In genomic region chr4:86961605-86962295, GRCh38 we compare ENCODE assay signal across 1 cellular context.
TF ChIP-seq lines count a peak whose summit lies in the region.

No MANE protein-coding gene starts in this region.

TF ChIP-seq in GM12878, 131 proteins besides CTCF, POLR2A, EP300 and RAD21 (continued from another document and continues in another):
- TF ChIP-seq TCF7 (IDR thresholded peaks at IDR 0.05; ENCODE audit: borderline replicate concordance) = peak; percentile 11; the same call in 1 of the 2 replicates
- TF ChIP-seq NKRF (conservative IDR thresholded peaks at IDR 0.05) = no peak
- peak; percentile 85 for TF ChIP-seq NBN (IDR thresholded peaks at IDR 0.05)
- no peak for TF ChIP-seq BCL3 (IDR thresholded peaks at IDR 0.05; ENCODE audit: borderline replicate concordance, insufficient read depth, low read depth, low read length, poor library complexity, severe bottlenecking)
- 0 out of 2 replicates have a peak, but pooled peaks have one; percentile 11 for TF ChIP-seq YY1 (IDR thresholded peaks at IDR 0.05; ENCODE audit: low read depth, low read length)
- TF ChIP-seq CHD4 (IDR thresholded peaks at IDR 0.05) = no peak
- TF ChIP-seq JUND (IDR thresholded peaks at IDR 0.05; ENCODE audit: low read depth, low read length) = 0 out of 2 replicates have a peak, but pooled peaks have one; percentile 14
- no peak for TF ChIP-seq MYC (IDR thresholded peaks at IDR 0.05; ENCODE audit: insufficient read depth, insufficient read length, insufficient replicate concordance, low read length, severe bottlenecking)
- TF ChIP-seq SREBF2 (IDR thresholded peaks at IDR 0.05; ENCODE audit: low read length) = no peak
- no peak for TF ChIP-seq WRNIP1 (IDR thresholded peaks at IDR 0.05; ENCODE audit: borderline replicate concordance, low read depth, low read length)
- TF ChIP-seq NFXL1 (IDR thresholded peaks at IDR 0.05; ENCODE audit: borderline replicate concordance) = no peak
- TF ChIP-seq PML (IDR thresholded peaks at IDR 0.05; ENCODE audit: low read length) = peak; percentile 81
- TF ChIP-seq SMC3 (IDR thresholded peaks at IDR 0.05; ENCODE audit: borderline replicate concordance, low read length) = no peak; the same call in 1 of the 2 replicates
- TF ChIP-seq STAT1 (conservative IDR thresholded peaks at IDR 0.05) = no peak
- TF ChIP-seq SPI1 (IDR thresholded peaks at IDR 0.05; ENCODE audit: borderline replicate concordance, insufficient read depth, low read depth, low read length) = peak; percentile 86
- TF ChIP-seq E4F1 (IDR thresholded peaks at IDR 0.05; ENCODE audit: borderline replicate concordance, partially characterized antibody) = no peak
- peak; percentile 76; the same call in 1 of the 3 replicates for TF ChIP-seq POU2F2 (IDR thresholded peaks at IDR 0.05; ENCODE audit: borderline replicate concordance, low read depth, low read length)
- TF ChIP-seq EGR1 (IDR thresholded peaks at IDR 0.05; ENCODE audit: borderline replicate concordance in 1 of 2, low read depth in 2 of 2, low read length in 2 of 2) = no peak
- TF ChIP-seq RCOR1 (conservative IDR thresholded peaks at IDR 0.05; ENCODE audit: low read depth, low read length) = no peak
- TF ChIP-seq ZZZ3 (IDR thresholded peaks at IDR 0.05; ENCODE audit: control insufficient read depth, insufficient read length, low read depth) = no peak
- peak; percentile 45; the same call in 1 of the 2 replicates for TF ChIP-seq MTA3 (IDR thresholded peaks at IDR 0.05; ENCODE audit: borderline replicate concordance, low read length)
- peak; percentile 74; the same call in 1 of the 2 replicates for TF ChIP-seq NR2F1 (conservative IDR thresholded peaks at IDR 0.05)
- TF ChIP-seq KLF5 (IDR thresholded peaks at IDR 0.05; ENCODE audit: partially characterized antibody) = no peak
- TF ChIP-seq ZNF384 (IDR thresholded peaks at IDR 0.05; ENCODE audit: borderline replicate concordance, low read depth, low read length) = no peak
- peak; percentile 86; the same call in 1 of the 2 replicates for TF ChIP-seq MYB (IDR thresholded peaks at IDR 0.05; ENCODE audit: borderline replicate concordance, low read depth, low read length)
- no peak for TF ChIP-seq MXI1 (IDR thresholded peaks at IDR 0.05; ENCODE audit: low read depth, low read length)
- TF ChIP-seq RFX5 (IDR thresholded peaks at IDR 0.05; ENCODE audit: low read depth, low read length) = no peak
- no peak for TF ChIP-seq HSF1 (IDR thresholded peaks at IDR 0.05; ENCODE audit: low read depth, low read length)
- TF ChIP-seq TCF3 (IDR thresholded peaks at IDR 0.05; ENCODE audit: borderline replicate concordance, insufficient read depth, low read depth, low read length) = peak; percentile 87; the same call in 1 of the 2 replicates
- no peak for TF ChIP-seq NR2C2 (IDR thresholded peaks at IDR 0.05; ENCODE audit: borderline replicate concordance, control insufficient read depth, insufficient read length, low read depth)
- TF ChIP-seq GATAD2B (conservative IDR thresholded peaks at IDR 0.05; ENCODE audit: low read depth) = 0 out of 2 replicates have a peak, but pooled peaks have one; percentile 18
- peak; percentile 87 for TF ChIP-seq PBX3 (IDR thresholded peaks at IDR 0.05; ENCODE audit: insufficient replicate concordance, low read depth, low read length)
- peak; percentile 89 for TF ChIP-seq PKNOX1 (IDR thresholded peaks at IDR 0.05)
- peak; percentile 97 for TF ChIP-seq RUNX3 (IDR thresholded peaks at IDR 0.05; ENCODE audit: low read length)
- TF ChIP-seq BCL11A (IDR thresholded peaks at IDR 0.05; ENCODE audit: low read depth, low read length) = peak; percentile 82
- no peak for TF ChIP-seq ZNF207 (IDR thresholded peaks at IDR 0.05; ENCODE audit: borderline replicate concordance)
- TF ChIP-seq BHLHE40 (IDR thresholded peaks at IDR 0.05; ENCODE audit: borderline replicate concordance in 1 of 2, low read depth in 2 of 2, low read length in 1 of 2) = peak; percentile 58 to 70; a peak in 2 of 4 replicates
- no peak for TF ChIP-seq RB1 (IDR thresholded peaks at IDR 0.05; ENCODE audit: borderline replicate concordance)
- no peak for TF ChIP-seq ESRRA (IDR thresholded peaks at IDR 0.05; ENCODE audit: low read length)
- no peak for TF ChIP-seq SP1 (IDR thresholded peaks at IDR 0.05; ENCODE audit: low read depth, low read length)
- peak; percentile 26; the same call in 1 of the 2 replicates for TF ChIP-seq JUNB (IDR thresholded peaks at IDR 0.05)
- no peak for TF ChIP-seq SUPT20H (IDR thresholded peaks at IDR 0.05; ENCODE audit: borderline replicate concordance, control insufficient read depth, low read depth, low read length)
- peak; percentile 49; the same call in 1 of the 2 replicates for TF ChIP-seq BMI1 (IDR thresholded peaks at IDR 0.05; ENCODE audit: borderline replicate concordance)
- peak; percentile 62; the same call in 1 of the 2 replicates for TF ChIP-seq CREB1 (IDR thresholded peaks at IDR 0.05; ENCODE audit: low read depth)
- no peak for TF ChIP-seq EZH2 (IDR thresholded peaks at IDR 0.05; ENCODE audit: borderline replicate concordance, control insufficient read depth, low read depth, low read length)
- TF ChIP-seq ZNF592 (IDR thresholded peaks at IDR 0.05) = no peak
- peak; percentile 88 for TF ChIP-seq EED (IDR thresholded peaks at IDR 0.05; ENCODE audit: low read depth)
